1 cellular context compared by ENCODE assay signal in genomic region chr19:798415-799075, GRCh38.
TF ChIP-seq lines count a peak whose summit lies in the region.

No MANE protein-coding gene starts in this region.

TF ChIP-seq in HepG2, 621 proteins besides CTCF, POLR2A, EP300 and RAD21 (continues in another document):
- TF ChIP-seq ZNF20 (CRISPR knock-in tag; IDR thresholded peaks at IDR 0.05) (no peak), MYNN (CRISPR knock-in tag; IDR thresholded peaks at IDR 0.05; ENCODE audit: low read depth) (no peak), RBFOX2 (IDR thresholded peaks at IDR 0.05; ENCODE audit: low read depth, low read length) (peak; percentile 89), MLLT10 (CRISPR knock-in tag; IDR thresholded peaks at IDR 0.05) (peak; percentile 84), RXRA (CRISPR knock-in tag; IDR thresholded peaks at IDR 0.05) (peak; percentile 27; the same call in 1 of the 2 replicates), ZFP91 (CRISPR knock-in tag; IDR thresholded peaks at IDR 0.05; ENCODE audit: borderline replicate concordance) (peak; percentile 29), ZIK1 (CRISPR knock-in tag; IDR thresholded peaks at IDR 0.05; ENCODE audit: borderline replicate concordance, low read depth) (no peak), ZNF768 (CRISPR knock-in tag; IDR thresholded peaks at IDR 0.05) (0 out of 2 replicates have a peak, but pooled peaks have one; percentile 7), ZNF263 (CRISPR knock-in tag; IDR thresholded peaks at IDR 0.05) (peak; percentile 22; the same call in 1 of the 2 replicates), AGO1 (IDR thresholded peaks at IDR 0.05; ENCODE audit: low read depth, low read length, poor library complexity, severe bottlenecking) (peak; percentile 73), E2F1 (CRISPR knock-in tag; IDR thresholded peaks at IDR 0.05) (peak; percentile 44; the same call in 1 of the 2 replicates), ZNF274 (CRISPR knock-in tag; IDR thresholded peaks at IDR 0.05) (0 out of 2 replicates have a peak, but pooled peaks have one; percentile 17), UBTF (CRISPR knock-in tag; IDR thresholded peaks at IDR 0.05) (peak; percentile 59), HNRNPK (IDR thresholded peaks at IDR 0.05; ENCODE audit: low read depth, low read length, poor library complexity, severe bottlenecking) (no peak), NFE2L2 (IDR thresholded peaks at IDR 0.05; ENCODE audit: low read length) (no peak), GATAD1 (CRISPR knock-in tag; IDR thresholded peaks at IDR 0.05) (no peak), SUZ12 (IDR thresholded peaks at IDR 0.05; ENCODE audit: low read depth, low read length) (no peak), PHF21A (CRISPR knock-in tag; IDR thresholded peaks at IDR 0.05) (no peak), ZNF761 (CRISPR knock-in tag; conservative IDR thresholded peaks at IDR 0.05) (0 out of 2 replicates have a peak, but pooled peaks have one; percentile 16), AKAP8 (CRISPR knock-in tag; IDR thresholded peaks at IDR 0.05) (peak; percentile 21; the same call in 1 of the 2 replicates), SIN3B (IDR thresholded peaks at IDR 0.05; ENCODE audit: low read length) (no peak), RBM39 (IDR thresholded peaks at IDR 0.05; ENCODE audit: low read depth, low read length, poor library complexity, severe bottlenecking) (peak; percentile 69), SALL2 (CRISPR knock-in tag; IDR thresholded peaks at IDR 0.05) (peak; percentile 28; the same call in 1 of the 2 replicates), ZNF891 (CRISPR knock-in tag; IDR thresholded peaks at IDR 0.05) (0 out of 2 replicates have a peak, but pooled peaks have one; percentile 32), FOXJ3 (CRISPR knock-in tag; IDR thresholded peaks at IDR 0.05; ENCODE audit: borderline replicate concordance) (no peak), HIC2 (CRISPR knock-in tag; IDR thresholded peaks at IDR 0.05; ENCODE audit: low read depth) (0 out of 2 replicates have a peak, but pooled peaks have one; percentile 26), HDAC1 (CRISPR knock-in tag; IDR thresholded peaks at IDR 0.05) (peak; percentile 67), TOE1 (CRISPR knock-in tag; IDR thresholded peaks at IDR 0.05) (no peak), GTF3A (CRISPR knock-in tag; conservative IDR thresholded peaks at IDR 0.05) (no peak), PBX3 (CRISPR knock-in tag; IDR thresholded peaks at IDR 0.05; ENCODE audit: borderline replicate concordance) (0 out of 2 replicates have a peak, but pooled peaks have one; percentile 52), ZNF780A (CRISPR knock-in tag; IDR thresholded peaks at IDR 0.05) (0 out of 2 replicates have a peak, but pooled peaks have one; percentile 43), ZBTB26 (CRISPR knock-in tag; IDR thresholded peaks at IDR 0.05; ENCODE audit: borderline replicate concordance) (no peak), PCBP1 (IDR thresholded peaks at IDR 0.05; ENCODE audit: borderline replicate concordance, low read depth, low read length) (0 out of 2 replicates have a peak, but pooled peaks have one; percentile 52), MED13 (CRISPR knock-in tag; IDR thresholded peaks at IDR 0.05) (0 out of 2 replicates have a peak, but pooled peaks have one; percentile 35)
- TF ChIP-seq, protein P1, sequence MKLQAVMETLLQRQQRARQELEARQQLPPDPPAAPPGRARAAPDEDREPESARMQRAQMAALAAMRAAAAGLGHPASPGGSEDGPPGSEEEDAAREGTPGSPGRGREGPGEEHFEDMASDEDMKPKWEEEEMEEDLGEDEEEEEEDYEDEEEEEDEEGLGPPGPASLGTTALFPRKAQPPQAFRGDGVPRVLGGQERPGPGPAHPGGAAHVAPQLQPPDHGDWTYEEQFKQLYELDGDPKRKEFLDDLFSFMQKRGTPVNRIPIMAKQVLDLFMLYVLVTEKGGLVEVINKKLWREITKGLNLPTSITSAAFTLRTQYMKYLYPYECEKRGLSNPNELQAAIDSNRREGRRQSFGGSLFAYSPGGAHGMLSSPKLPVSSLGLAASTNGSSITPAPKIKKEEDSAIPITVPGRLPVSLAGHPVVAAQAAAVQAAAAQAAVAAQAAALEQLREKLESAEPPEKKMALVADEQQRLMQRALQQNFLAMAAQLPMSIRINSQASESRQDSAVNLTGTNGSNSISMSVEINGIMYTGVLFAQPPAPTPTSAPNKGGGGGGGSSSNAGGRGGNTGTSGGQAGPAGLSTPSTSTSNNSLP (IDR thresholded peaks at IDR 0.05; ENCODE audit: low read depth, low read length): no peak
- TF ChIP-seq, protein P2, sequence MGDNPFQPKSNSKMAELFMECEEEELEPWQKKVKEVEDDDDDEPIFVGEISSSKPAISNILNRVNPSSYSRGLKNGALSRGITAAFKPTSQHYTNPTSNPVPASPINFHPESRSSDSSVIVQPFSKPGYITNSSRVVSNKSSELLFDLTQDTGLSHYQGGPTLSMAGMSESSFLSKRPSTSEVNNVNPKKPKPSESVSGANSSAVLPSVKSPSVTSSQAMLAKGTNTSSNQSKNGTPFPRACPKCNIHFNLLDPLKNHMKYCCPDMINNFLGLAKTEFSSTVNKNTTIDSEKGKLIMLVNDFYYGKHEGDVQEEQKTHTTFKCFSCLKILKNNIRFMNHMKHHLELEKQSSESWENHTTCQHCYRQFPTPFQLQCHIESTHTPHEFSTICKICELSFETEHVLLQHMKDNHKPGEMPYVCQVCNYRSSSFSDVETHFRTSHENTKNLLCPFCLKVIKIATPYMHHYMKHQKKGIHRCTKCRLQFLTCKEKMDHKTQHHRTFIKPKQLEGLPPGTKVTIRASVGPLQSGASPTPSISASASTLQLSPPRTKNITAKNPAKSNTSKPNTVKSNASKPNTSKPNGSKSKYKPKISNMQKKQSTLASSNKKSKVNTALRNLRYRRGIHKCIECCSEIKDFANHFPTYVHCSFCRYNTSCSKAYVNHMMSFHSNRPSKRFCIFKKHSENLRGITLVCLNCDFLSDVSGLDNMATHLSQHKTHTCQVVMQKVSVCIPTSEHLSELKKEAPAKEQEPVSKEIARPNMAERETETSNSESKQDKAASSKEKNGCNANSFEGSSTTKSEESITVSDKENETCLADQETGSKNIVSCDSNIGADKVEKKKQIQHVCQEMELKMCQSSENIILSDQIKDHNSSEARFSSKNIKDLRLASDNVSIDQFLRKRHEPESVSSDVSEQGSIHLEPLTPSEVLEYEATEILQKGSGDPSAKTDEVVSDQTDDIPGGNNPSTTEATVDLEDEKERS (CRISPR knock-in tag; IDR thresholded peaks at IDR 0.05): 0 out of 2 replicates have a peak, but pooled peaks have one; percentile 59
- TF ChIP-seq, protein P3, sequence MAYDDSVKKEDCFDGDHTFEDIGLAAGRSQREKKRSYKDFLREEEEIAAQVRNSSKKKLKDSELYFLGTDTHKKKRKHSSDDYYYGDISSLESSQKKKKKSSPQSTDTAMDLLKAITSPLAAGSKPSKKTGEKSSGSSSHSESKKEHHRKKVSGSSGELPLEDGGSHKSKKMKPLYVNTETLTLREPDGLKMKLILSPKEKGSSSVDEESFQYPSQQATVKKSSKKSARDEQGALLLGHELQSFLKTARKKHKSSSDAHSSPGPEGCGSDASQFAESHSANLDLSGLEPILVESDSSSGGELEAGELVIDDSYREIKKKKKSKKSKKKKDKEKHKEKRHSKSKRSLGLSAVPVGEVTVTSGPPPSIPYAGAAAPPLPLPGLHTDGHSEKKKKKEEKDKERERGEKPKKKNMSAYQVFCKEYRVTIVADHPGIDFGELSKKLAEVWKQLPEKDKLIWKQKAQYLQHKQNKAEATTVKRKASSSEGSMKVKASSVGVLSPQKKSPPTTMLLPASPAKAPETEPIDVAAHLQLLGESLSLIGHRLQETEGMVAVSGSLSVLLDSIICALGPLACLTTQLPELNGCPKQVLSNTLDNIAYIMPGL (CRISPR knock-in tag; IDR thresholded peaks at IDR 0.05; ENCODE audit: borderline replicate concordance in 1 of 2, low read depth in 1 of 2): peak in 1 of 2 experiments; percentile 7; a peak in 1 of 4 replicates
- TF ChIP-seq, protein P4, sequence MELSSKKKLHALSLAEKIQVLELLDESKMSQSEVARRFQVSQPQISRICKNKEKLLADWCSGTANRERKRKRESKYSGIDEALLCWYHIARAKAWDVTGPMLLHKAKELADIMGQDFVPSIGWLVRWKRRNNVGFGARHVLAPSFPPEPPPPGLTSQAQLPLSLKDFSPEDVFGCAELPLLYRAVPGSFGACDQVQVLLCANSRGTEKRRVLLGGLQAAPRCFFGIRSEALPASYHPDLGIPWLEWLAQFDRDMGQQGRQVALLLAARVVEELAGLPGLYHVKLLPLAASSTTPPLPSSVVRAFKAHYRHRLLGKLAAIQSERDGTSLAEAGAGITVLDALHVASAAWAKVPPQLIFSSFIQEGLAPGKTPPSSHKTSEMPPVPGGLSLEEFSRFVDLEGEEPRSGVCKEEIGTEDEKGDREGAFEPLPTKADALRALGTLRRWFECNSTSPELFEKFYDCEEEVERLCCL (CRISPR knock-in tag; IDR thresholded peaks at IDR 0.05; ENCODE audit: borderline replicate concordance): no peak
- TF ChIP-seq, protein P5, sequence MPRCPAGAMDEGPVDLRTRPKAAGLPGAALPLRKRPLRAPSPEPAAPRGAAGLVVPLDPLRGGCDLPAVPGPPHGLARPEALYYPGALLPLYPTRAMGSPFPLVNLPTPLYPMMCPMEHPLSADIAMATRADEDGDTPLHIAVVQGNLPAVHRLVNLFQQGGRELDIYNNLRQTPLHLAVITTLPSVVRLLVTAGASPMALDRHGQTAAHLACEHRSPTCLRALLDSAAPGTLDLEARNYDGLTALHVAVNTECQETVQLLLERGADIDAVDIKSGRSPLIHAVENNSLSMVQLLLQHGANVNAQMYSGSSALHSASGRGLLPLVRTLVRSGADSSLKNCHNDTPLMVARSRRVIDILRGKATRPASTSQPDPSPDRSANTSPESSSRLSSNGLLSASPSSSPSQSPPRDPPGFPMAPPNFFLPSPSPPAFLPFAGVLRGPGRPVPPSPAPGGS (CRISPR knock-in tag; IDR thresholded peaks at IDR 0.05): no peak
